1 cellular context compared by ENCODE assay signal in genomic region chr10:68600041-68600778, GRCh38.
A peak's percentile ranks its signal among the peaks of the same experiment; 100 is the strongest.
TF ChIP-seq lines count a peak whose summit lies in the region.

No MANE protein-coding gene starts in this region.

TF ChIP-seq in HepG2, 621 proteins besides CTCF, POLR2A, EP300 and RAD21 (continued from another document and continues in another):
- TF ChIP-seq KLF16 (CRISPR knock-in tag; IDR thresholded peaks at IDR 0.05) (0 out of 4 replicates have a peak, but pooled peaks of 1 of the 2 experiments have one; percentile 29), PREB (CRISPR knock-in tag; IDR thresholded peaks at IDR 0.05) (no peak), DRAP1 (CRISPR knock-in tag; IDR thresholded peaks at IDR 0.05) (peak; percentile 82), ZNF614 (CRISPR knock-in tag; IDR thresholded peaks at IDR 0.05; ENCODE audit: borderline replicate concordance) (peak; percentile 83), KMT2B (CRISPR knock-in tag; IDR thresholded peaks at IDR 0.05) (peak; percentile 88), ATM (IDR thresholded peaks at IDR 0.05; ENCODE audit: borderline replicate concordance) (no peak), ZNF256 (CRISPR knock-in tag; conservative IDR thresholded peaks at IDR 0.05) (no peak), SNAPC5 (CRISPR knock-in tag; IDR thresholded peaks at IDR 0.05; ENCODE audit: borderline replicate concordance) (no peak), ZSCAN29 (CRISPR knock-in tag; conservative IDR thresholded peaks at IDR 0.05) (no peak; the same call in 1 of the 2 replicates), NRL (CRISPR knock-in tag; IDR thresholded peaks at IDR 0.05; ENCODE audit: borderline replicate concordance) (no peak), BORCS8-MEF2B (CRISPR knock-in tag; IDR thresholded peaks at IDR 0.05) (peak; percentile 77), ZMYM2 (CRISPR knock-in tag; IDR thresholded peaks at IDR 0.05) (no peak), TFAP4 (IDR thresholded peaks at IDR 0.05; ENCODE audit: borderline replicate concordance, low read depth) (peak; percentile 36; the same call in 1 of the 2 replicates), ZNF143 (CRISPR knock-in tag; IDR thresholded peaks at IDR 0.05) (no peak), ZKSCAN1 (IDR thresholded peaks at IDR 0.05; ENCODE audit: low read length) (no peak; the same call in 1 of the 2 replicates), HNRNPK (IDR thresholded peaks at IDR 0.05; ENCODE audit: low read depth, low read length, poor library complexity, severe bottlenecking) (no peak), MATR3 (CRISPR knock-in tag; IDR thresholded peaks at IDR 0.05) (no peak), CEBPG (CRISPR knock-in tag; IDR thresholded peaks at IDR 0.05) (peak; percentile 60), ATF4 (CRISPR knock-in tag; IDR thresholded peaks at IDR 0.05) (no peak), STAT5B (CRISPR knock-in tag; IDR thresholded peaks at IDR 0.05) (no peak), KLF11 (CRISPR knock-in tag; IDR thresholded peaks at IDR 0.05) (no peak), ZBTB33 (CRISPR knock-in tag; IDR thresholded peaks at IDR 0.05) (0 out of 2 replicates have a peak, but pooled peaks have one; percentile 21), ZNF720 (CRISPR knock-in tag; IDR thresholded peaks at IDR 0.05) (no peak), ZNF576 (CRISPR knock-in tag; IDR thresholded peaks at IDR 0.05) (no peak), GLI4 (CRISPR knock-in tag; IDR thresholded peaks at IDR 0.05; ENCODE audit: borderline replicate concordance) (no peak), RCOR2 (CRISPR knock-in tag; IDR thresholded peaks at IDR 0.05) (peak; percentile 76), ZNF563 (CRISPR knock-in tag; IDR thresholded peaks at IDR 0.05) (0 out of 2 replicates have a peak, but pooled peaks have one; percentile 43), ZNF460 (CRISPR knock-in tag; IDR thresholded peaks at IDR 0.05; ENCODE audit: borderline replicate concordance) (no peak; the same call in 1 of the 2 replicates), SP2 (CRISPR knock-in tag; IDR thresholded peaks at IDR 0.05) (no peak), RBFOX2 (IDR thresholded peaks at IDR 0.05; ENCODE audit: low read depth, low read length) (no peak), U2AF1 (optimal IDR thresholded peaks at IDR 0.05; ENCODE audit: low read depth, low read length) (no peak), BCLAF1 (IDR thresholded peaks at IDR 0.05) (no peak), FOXK2 (IDR thresholded peaks at IDR 0.05) (0 out of 2 replicates have a peak, but pooled peaks have one; percentile 36), HDAC6 (IDR thresholded peaks at IDR 0.05; ENCODE audit: low read depth, low read length) (no peak), ZNF766 (CRISPR knock-in tag; IDR thresholded peaks at IDR 0.05; ENCODE audit: borderline replicate concordance) (no peak), ZBED4 (CRISPR knock-in tag; IDR thresholded peaks at IDR 0.05; ENCODE audit: borderline replicate concordance) (peak; percentile 61; the same call in 1 of the 2 replicates), ZNF296 (CRISPR knock-in tag; conservative IDR thresholded peaks at IDR 0.05) (no peak), ZNF318 (CRISPR knock-in tag; IDR thresholded peaks at IDR 0.05) (no peak), ZNF432 (CRISPR knock-in tag; IDR thresholded peaks at IDR 0.05; ENCODE audit: borderline replicate concordance) (no peak), ATRX (CRISPR knock-in tag; IDR thresholded peaks at IDR 0.05; ENCODE audit: borderline replicate concordance) (no peak), CENPBD1 (CRISPR knock-in tag; IDR thresholded peaks at IDR 0.05; ENCODE audit: borderline replicate concordance, low read depth) (no peak)
